9 cellular contexts compared by ENCODE assay signal in genomic region chr20:667351-668034, GRCh38. TPM values are rescaled to one million over a fixed set of nuclear protein-coding genes. Genes with fewer than 3 reads are reported as not detected.
DNase-seq lines count a peak whose midpoint lies in the region; ATAC-seq lines count a peak whose summit lies in the region.
"Had no signal": no experiment of that assay in that cellular context is flagged by ENCODE, and none has a peak within 500 bp of the region (broad histone marks: within the 10 kb centered on the region; RNA-seq: fewer than 3 reads in every experiment).

No MANE protein-coding gene starts in this region.

- H3K18ac ChIP-seq in mesenchymal stem cell (ENCODE audit: low read depth in 1 of 2, low read length in 2 of 2) = no peak overlapping the region

- no peaks in the 10 kb centered on the region for H3K36me3 ChIP-seq in mesenchymal stem cell (ENCODE audit: control insufficient read depth in 1 of 2, insufficient read depth in 2 of 2, low read depth in 1 of 2, low read length in 2 of 2)

- 26% methylated on average over 8 of the region's 9 CpGs for WGBS in mesenchymal stem cell

- no peak overlapping the region for H3K9ac ChIP-seq in mesenchymal stem cell (ENCODE audit: low read length)

- no peak overlapping the region for H2BK5ac ChIP-seq in mesenchymal stem cell (ENCODE audit: low read depth, low read length, poor library complexity, severe bottlenecking)

- peaks cover 55% of the 10 kb centered on the region for H3K27me3 Mint-ChIP-seq in IgD-negative memory B cell

- H2BK120ac ChIP-seq in mesenchymal stem cell (ENCODE audit: low read depth, low read length) = no peak overlapping the region

- no peaks in the 10 kb centered on the region for H3K79me1 ChIP-seq in mesenchymal stem cell (replicated peaks; ENCODE audit: low read length, poor library complexity, severe bottlenecking)

- no peak overlapping the region for H3K23ac ChIP-seq in mesenchymal stem cell (ENCODE audit: low read length in 2 of 2)

- DNase-seq in D341Med (ENCODE audit: low spot score) = peak; percentile 71
- DNase-seq in activated CD4-positive, alpha-beta T cell treated with anti-CD3 and anti-CD28 coated beads for 1 hour = peak; percentile 42
- peak; percentile 45 for DNase-seq in cerebellum (ENCODE audit: low spot score)
- peak; percentile 43 for DNase-seq in mesenchymal stem cell
- DNase-seq in stimulated activated CD8-positive, alpha-beta memory T cell treated with anti-CD3 and anti-CD28 coated beads, Interleukin-7, amount 100 ng/mL, for 4 hours (ENCODE audit: low read depth in 2 of 2) = peak; percentile 30 to 54

- no peak overlapping the region for H4K91ac ChIP-seq in mesenchymal stem cell (ENCODE audit: low read length)

- no peak overlapping the region for H2AK5ac ChIP-seq in mesenchymal stem cell (ENCODE audit: low read length, severe bottlenecking)

- no peak overlapping the region for H2AFZ ChIP-seq in mesenchymal stem cell (ENCODE audit: low read depth, low read length)

- peak overlapping the region in 2 of 3 donors; percentile 8 to 53 for H3K27ac Mint-ChIP-seq in IgD-negative memory B cell

- H3K9me3 Mint-ChIP-seq in IgD-negative memory B cell = peaks cover 0 to 2% (median 0%) of the 10 kb centered on the region in 3 donors

- no peak overlapping the region for H3K4me3 Mint-ChIP-seq in IgD-negative memory B cell

- ATAC-seq in HG03045 (IDR thresholded peaks at IDR 0.05; ENCODE audit: unreplicated experiment) = no peak
- ATAC-seq in esophagus mucosa = no peak

- peaks cover 72 to 94% of the 10 kb centered on the region in 2 experiments for H3K27me3 ChIP-seq in mesenchymal stem cell (ENCODE audit: control insufficient read depth in 1 of 2, insufficient read depth in 1 of 2, low read length in 2 of 2)

- H3K9me3 ChIP-seq in mesenchymal stem cell (ENCODE audit: control insufficient read depth, low read length) = no peaks in the 10 kb centered on the region

- H3K14ac ChIP-seq in mesenchymal stem cell (ENCODE audit: low read length in 2 of 2) = no peak overlapping the region

- H3K27ac ChIP-seq in mesenchymal stem cell (ENCODE audit: low read length, poor library complexity, severe bottlenecking) = no peak overlapping the region

- H3K4me2 ChIP-seq in mesenchymal stem cell (ENCODE audit: low read length, poor library complexity, severe bottlenecking) = no peak overlapping the region

- peaks cover 2% of the 10 kb centered on the region for H3K4me1 ChIP-seq in mesenchymal stem cell (ENCODE audit: control insufficient read depth, insufficient read depth, low read depth, low read length)

- H3K4me3 ChIP-seq in mesenchymal stem cell (ENCODE audit: insufficient read depth in 1 of 2, low read depth in 1 of 2, low read length in 2 of 2) = no peak overlapping the region

- H2BK15ac ChIP-seq in mesenchymal stem cell (ENCODE audit: low read depth, poor library complexity, severe bottlenecking) = no peak overlapping the region

- H3K4me1 Mint-ChIP-seq in IgD-negative memory B cell = peaks cover 0 to 2% (median 2%) of the 10 kb centered on the region in 3 donors

- no peak overlapping the region for H4K8ac ChIP-seq in mesenchymal stem cell (ENCODE audit: low read length)

- no peak overlapping the region for H2BK12ac ChIP-seq in mesenchymal stem cell (ENCODE audit: low read length in 2 of 2)

- H3K4ac ChIP-seq in mesenchymal stem cell (ENCODE audit: low read depth in 1 of 2, low read length in 2 of 2) = no peak overlapping the region

- H3K36me3 Mint-ChIP-seq in IgD-negative memory B cell = no peaks in the 10 kb centered on the region

RNA-seq across cellular contexts. Expression of gene SCRT2, which starts 8.1 kb away (rescaled TPM):
- polyA plus RNA-seq in IgD-negative memory B cell = not detected
- total RNA-seq in cerebellum (2.9 TPM), esophagus mucosa (not detected)
- not detected for polyA plus RNA-seq in mesenchymal stem cell (2013, experiment 1 of 2)
- polyA plus RNA-seq in mesenchymal stem cell (2013, experiment 2 of 2) = not detected
- total RNA-seq: skeletal muscle tissue had no signal

RNA-seq across cellular contexts. Expression of gene SRXN1, which starts 14.5 kb away (rescaled TPM):
- 5.5 TPM for polyA plus RNA-seq in IgD-negative memory B cell
- 6.5 TPM for total RNA-seq in cerebellum
- polyA plus RNA-seq in mesenchymal stem cell (2013, experiment 1 of 2) = 24.9 TPM
- polyA plus RNA-seq in mesenchymal stem cell (2013, experiment 2 of 2) = 25.0 TPM
- total RNA-seq in esophagus mucosa = 34.7 TPM

RNA-seq across cellular contexts. Expression of gene TCF15, which starts 57.4 kb away (rescaled TPM):
- not detected for polyA plus RNA-seq in IgD-negative memory B cell
- total RNA-seq in cerebellum = 0.36 TPM
- not detected for polyA plus RNA-seq in mesenchymal stem cell (2013, experiment 1 of 2)
- polyA plus RNA-seq in mesenchymal stem cell (2013, experiment 2 of 2) = not detected
- total RNA-seq in esophagus mucosa = not detected
